ENCODE assay signal across 8 cellular contexts in the genomic region with DNA sequence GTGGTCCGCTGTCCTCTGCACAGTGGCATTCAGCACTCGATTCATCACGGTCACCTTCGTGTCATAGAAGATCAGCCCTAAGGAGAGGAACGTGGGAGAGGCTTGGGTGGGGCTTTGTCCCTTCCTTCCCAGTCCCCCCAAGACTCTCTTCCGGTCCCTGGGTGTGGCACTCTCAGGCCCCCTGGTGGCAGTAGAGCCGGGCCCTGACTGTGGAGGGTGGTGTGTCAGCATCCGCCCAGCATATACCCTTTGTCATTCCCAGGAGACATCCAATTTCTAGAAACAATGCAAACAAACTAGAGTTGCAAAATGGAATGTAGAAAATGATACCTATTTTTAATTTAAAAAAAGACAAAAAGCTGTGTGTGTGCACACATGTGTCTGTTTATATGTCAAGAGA. TPM values are rescaled to one million over a fixed set of nuclear protein-coding genes. Genes with fewer than 3 reads are reported as not detected.
DNase-seq lines count a peak whose midpoint lies in the region; ATAC-seq, FAIRE-seq and TF ChIP-seq lines count a peak whose summit lies in the region.

No MANE protein-coding gene starts in this region.

- ATAC-seq in PC-3 (peak; percentile 64), GM12878 (peak; percentile 52), HG02763 (IDR thresholded peaks at IDR 0.05; ENCODE audit: unreplicated experiment) (no peak)

- BruUV-seq in PC-3 (replicated peaks; lab: Mats Ljungman, UMichigan) (no TSS peak), GM12878 (replicated peaks; lab: Mats Ljungman, UMichigan) (no TSS peak)

- H2AFZ ChIP-seq in PC-3 (ENCODE audit: low read length) (no peak overlapping the region), GM12878 (ENCODE audit: control insufficient read depth, low read depth, low read length) (no peak overlapping the region), osteoblast (ENCODE audit: low read length) (no peak overlapping the region)

- SMC1A ChIA-PET in GM12878 (lab: Charles Lee; ENCODE audit: uncharacterized antibody, unreplicated experiment): no interaction called here

- H3K4me2 ChIP-seq in PC-3 (ENCODE audit: low read length) (no peak overlapping the region), GM12878 (ENCODE audit: control insufficient read depth, insufficient read depth) (no peak overlapping the region), osteoblast (ENCODE audit: insufficient read depth, low read length) (no peak overlapping the region)

- no peak for TF ChIP-seq POLR2A in GM12878 (IDR thresholded peaks at IDR 0.05; ENCODE audit: low read depth, low read length)

- H3K4me3 ChIP-seq in GM12865 (ENCODE audit: low read depth, low read length) (no peak overlapping the region), PC-3 (ENCODE audit: low read length) (no peak overlapping the region), GM12878 (no peak overlapping the region), osteoblast (ENCODE audit: insufficient read depth, low read length) (no peak overlapping the region)

- no peak for TF ChIP-seq EP300 in GM12878 (IDR thresholded peaks at IDR 0.05; ENCODE audit: borderline replicate concordance in 1 of 2, control insufficient read depth in 1 of 2, low read depth in 2 of 2, low read length in 2 of 2)

- CTCF ChIA-PET in PC-3 (lab: Charles Lee): no interaction called here
- CTCF ChIA-PET in GM12878 (lab: Yijun Ruan, JAX): interaction anchor here (0.6 to 1.2 kb wide), 3 partner anchors 18 to 226 kb away, joined by 3 to 4 read pairs (median 3); no protein-coding TSS in a partner anchor

- WGBS in GM12878 (ENCODE audit: insufficient coverage, insufficient replicate concordance, low lambda C conversion rate, missing lambda C conversion rate): 58% methylated on average over 8 of the region's 8 CpGs

- intact Hi-C loops in PC-3 (cut with micrococcal nuclease): no loop called here
- intact Hi-C loops in GM12878 (cut with micrococcal nuclease; ENCODE audit: unreplicated experiment): no loop called here

- TF ChIP-seq RAD21 in GM12878 (IDR thresholded peaks at IDR 0.05; ENCODE audit: insufficient read depth, low read depth, low read length): peak; percentile 45

- H3K27me3 ChIP-seq in PC-3 (ENCODE audit: low read length): no peaks in the 10 kb centered on the region
- no peaks in the 10 kb centered on the region for H3K27me3 ChIP-seq in GM12878 (replicated peaks in 1 of 2; ENCODE audit: control insufficient read depth in 2 of 2, insufficient read depth in 2 of 2, low read length in 1 of 2)
- H3K27me3 ChIP-seq in osteoblast (ENCODE audit: insufficient read depth, low read length): no peaks in the 10 kb centered on the region

- H3K9me3 ChIP-seq in PC-3 (ENCODE audit: low read length) (no peaks in the 10 kb centered on the region), GM12878 (replicated peaks; ENCODE audit: control insufficient read depth, insufficient read depth, low read length) (no peaks in the 10 kb centered on the region), osteoblast (ENCODE audit: low read depth, low read length) (no peaks in the 10 kb centered on the region)

- H3K9ac ChIP-seq in PC-3 (ENCODE audit: low read length) (no peak overlapping the region), GM12878 (ENCODE audit: control insufficient read depth, insufficient read depth, low read length) (no peak overlapping the region)

- peak; percentile 34 for DNase-seq in GM12865 (ENCODE audit: low read depth)
- DNase-seq in PC-3: peak; percentile 44
- no peak for DNase-seq in GM12878 (ENCODE audit: low read depth, low spot score)
- peak; percentile 96 for DNase-seq in osteoblast (ENCODE audit: insufficient read length, low spot score, missing footprints)
- no peak for DNase-seq in NCI-H1436 (lab: John Stamatoyannopoulos, UW)
- DNase-seq in SW480 (ENCODE audit: low spot score): no peak
- DNase-seq in midbrain (lab: John Stamatoyannopoulos, UW): no peak

- no peaks in the 10 kb centered on the region for H3K4me1 ChIP-seq in PC-3 (ENCODE audit: insufficient read depth, low read length)
- no peaks in the 10 kb centered on the region for H3K4me1 ChIP-seq in GM12878 (ENCODE audit: control insufficient read depth, insufficient read depth, low read length)
- H3K4me1 ChIP-seq in osteoblast (ENCODE audit: insufficient read depth, low read length): no peaks in the 10 kb centered on the region

- no peak for FAIRE-seq in GM12878 (lab: Jason Lieb, UNC)

- H4K20me1 ChIP-seq in PC-3 (ENCODE audit: low read length) (no peaks in the 10 kb centered on the region), GM12878 (ENCODE audit: control insufficient read depth, insufficient read depth) (no peaks in the 10 kb centered on the region), osteoblast (ENCODE audit: insufficient read depth, low read length) (no peaks in the 10 kb centered on the region)

- H3K27ac ChIP-seq in PC-3 (ENCODE audit: low read length): no peak overlapping the region
- H3K27ac ChIP-seq in GM12878 (ENCODE audit: control insufficient read depth, insufficient read depth): no peak overlapping the region
- H3K27ac ChIP-seq in osteoblast (ENCODE audit: low read depth, low read length): no peak overlapping the region

- RAD21 ChIA-PET in GM12878 (lab: Charles Lee; ENCODE audit: unreplicated experiment): no interaction called here

- TF ChIP-seq CTCF in GM12865 (IDR thresholded peaks at IDR 0.05; ENCODE audit: insufficient read depth, low read depth, low read length, missing control alignments): peak; percentile 54
- TF ChIP-seq CTCF in PC-3 (conservative IDR thresholded peaks at IDR 0.05; ENCODE audit: low read depth, low read length): peak; percentile 79
- TF ChIP-seq CTCF in GM12878 (IDR thresholded peaks at IDR 0.05 in 2 of 3, conservative IDR thresholded peaks at IDR 0.05 in 1 of 3; ENCODE audit: control insufficient read depth in 2 of 3, extremely low read depth in 1 of 3, insufficient read depth in 1 of 3, low read depth in 3 of 3, low read length in 3 of 3): peak; percentile 37 to 55 (median 43); a peak in 4 of 6 replicates
- TF ChIP-seq CTCF in osteoblast (IDR thresholded peaks at IDR 0.05; ENCODE audit: extremely low read depth, low read depth, low read length): peak; percentile 54

- H3K79me2 ChIP-seq in PC-3 (ENCODE audit: low read length) (no peaks in the 10 kb centered on the region), GM12878 (ENCODE audit: control insufficient read depth, insufficient read depth, low read length) (no peaks in the 10 kb centered on the region), osteoblast (ENCODE audit: insufficient read depth, low read length) (no peaks in the 10 kb centered on the region)

- H3K9me2 ChIP-seq in PC-3 (replicated peaks; ENCODE audit: low read length): no peaks in the 10 kb centered on the region

- POLR2A ChIA-PET in PC-3 (lab: Charles Lee; ENCODE audit: unreplicated experiment) (no interaction called here), GM12878 (lab: Charles Lee) (no interaction called here)

- H3F3A ChIP-seq in PC-3 (ENCODE audit: low read length, unreplicated experiment): no peaks in the 10 kb centered on the region

- in situ Hi-C loops in GM12878 (cut with MboI): no loop called here

- H3K36me3 ChIP-seq in PC-3 (ENCODE audit: low read depth, low read length) (peaks cover 4% of the 10 kb centered on the region; the same call in 1 of the 2 replicates), GM12878 (ENCODE audit: control insufficient read depth in 2 of 2, insufficient read depth in 2 of 2, low read length in 1 of 2) (peaks cover 5 to 6% of the 10 kb centered on the region in 2 experiments; a peak in 3 of 4 replicates), osteoblast (ENCODE audit: insufficient read depth, low read length) (peaks cover 2% of the 10 kb centered on the region)

TF ChIP-seq in GM12878, 131 proteins besides CTCF, POLR2A, EP300 and RAD21:
- TF ChIP-seq ZNF274 (IDR thresholded peaks at IDR 0.05; ENCODE audit: insufficient read depth, insufficient read length): no peak
- peak; percentile 45 for TF ChIP-seq SMC3 (IDR thresholded peaks at IDR 0.05; ENCODE audit: borderline replicate concordance, low read length)
TF ChIP-seq in GM12878: peak in this region for 1.

RNA-seq across cellular contexts. Expression of a gene that starts 45.0 kb away (rescaled TPM):
- 33.9 and 34.1 TPM in 2 replicates for total RNA-seq in PC-3 (2014; rRNA removed)
- total RNA-seq in GM12878 (2013; cell fraction: nucleolus; rRNA removed): 62.9 and 82.2 TPM in 2 replicates
- total RNA-seq in GM12878 (2014; rRNA removed): 45.9 and 52.9 TPM in 2 replicates
- total RNA-seq in GM12878 (2014; rRNA removed; fragmentation: Illumina TruSeq; extraction: Trizol): 37.2 and 37.5 TPM in 2 replicates
- total RNA-seq in GM12878 (2021): 44.6 and 44.8 TPM in 2 replicates
- polyA plus RNA-seq in GM12878 (2011; ENCODE audit: low read depth): 29.9 TPM
- polyA plus RNA-seq in GM12878 (2011; rRNA removed): 49.1 and 58.4 TPM in 2 replicates
- 45.8 and 46.9 TPM in 2 replicates for polyA plus RNA-seq in GM12878 (2011; cell fraction: cytosol; rRNA removed)
- 51.5 TPM in 2 replicates for polyA plus RNA-seq in GM12878 (2011; cell fraction: nucleus; rRNA removed)
- 34.5 and 36.2 TPM in 2 replicates for polyA plus RNA-seq in GM12878 (2012)
- 54.7 and 69.1 TPM in 2 replicates for polyA plus RNA-seq in GM12878 (2014; fragmentation: Illumina TruSeq; extraction: Trizol)
- polyA plus RNA-seq in GM12878 (2014; fragmentation: Nextera tagmentation; extraction: Ambion mirVana): 10 to 100 TPM; 42.3 to 43.8 TPM
- 39.3 and 46.6 TPM in 2 replicates for polyA plus RNA-seq in GM12878 (2014; rRNA removed)
- polyA plus RNA-seq in GM12878 (2016; fragmentation: Nextera tagmentation; extraction: Ambion mirVana): 10 to 100 TPM; 54.4 to 55.5 TPM
- polyA minus RNA-seq in GM12878 (2011; rRNA and poly(A)+ RNA removed): 53.7 and 55.7 TPM in 2 replicates
- polyA minus RNA-seq in GM12878 (2011; cell fraction: cytosol; rRNA and poly(A)+ RNA removed): 14.2 and 16.3 TPM in 2 replicates
- polyA minus RNA-seq in GM12878 (2011; cell fraction: nucleus; rRNA and poly(A)+ RNA removed): 19.3 and 19.7 TPM in 2 replicates
- 39.8 and 40.5 TPM in 2 replicates for total RNA-seq in osteoblast

Comparison
In these comparisons a context has a peak if more than half of its experiments do, and no peak if none do; other contexts are left out.
1. DNase-seq: peak in GM12865 (single experiment), PC-3 (single experiment) and osteoblast (single experiment); none in GM12878 (single experiment), NCI-H1436 (single experiment), SW480 (single experiment) and midbrain (single experiment).
2. Peak in every context shown above with its lines, with median percentiles within 50 percentile points of each other: CTCF ChIP-seq.